Comparison of ENCODE assay signal across 21 cellular contexts in the genomic region with DNA sequence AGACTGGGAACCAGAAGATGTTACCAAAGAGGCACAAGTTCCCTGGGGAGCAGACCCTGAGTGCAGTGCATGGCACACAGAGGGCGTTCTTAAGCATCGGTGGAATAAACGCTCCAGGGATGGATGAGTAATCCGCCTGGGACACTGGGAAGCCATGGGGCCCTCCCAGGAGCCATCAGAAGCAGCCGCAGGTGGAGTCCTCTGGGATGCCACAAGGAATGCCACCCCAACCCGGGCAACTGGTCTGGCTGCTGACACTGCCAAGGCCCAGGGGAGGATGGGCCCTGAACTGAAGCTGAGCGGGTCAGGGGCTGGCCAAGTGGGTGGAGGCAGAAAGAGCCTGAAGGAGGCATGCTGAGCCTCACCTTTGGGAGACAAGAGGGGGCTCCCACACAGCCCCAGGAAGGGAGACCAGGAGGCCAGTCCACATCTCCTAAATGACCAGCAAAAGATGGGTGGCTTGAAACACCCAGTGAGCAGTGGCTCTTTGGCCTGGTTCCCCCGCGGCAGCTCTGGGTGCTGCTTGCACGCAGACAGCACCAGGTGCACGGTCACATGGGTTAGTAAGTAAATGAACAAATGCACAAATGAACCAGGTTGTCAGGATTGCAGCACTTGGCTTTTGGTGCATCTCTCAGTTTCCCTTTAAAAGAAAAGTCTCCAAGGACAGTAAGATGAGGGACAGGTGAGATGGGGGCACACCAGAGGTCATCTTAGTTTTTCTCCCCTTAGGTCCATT.
DNase-seq lines count a peak whose midpoint lies in the region; ATAC-seq and TF ChIP-seq lines count a peak whose summit lies in the region.
"Had no signal": no experiment of that assay in that cellular context is flagged by ENCODE, and none has a peak within 500 bp of the region (broad histone marks: within the 10 kb centered on the region; RNA-seq: fewer than 3 reads in every experiment).

No MANE protein-coding gene starts in this region.

- no peaks in the 10 kb centered on the region for H3K4me1 Mint-ChIP-seq in activated T-helper 1 cell treated with anti-CD3 and anti-CD28 coated beads, Interleukin-12 subunit alpha, Interleukin-12 subunit beta, Interleukin-2, Interleukin-4 antibody, amounts not matched to agents 30 ng/mL and 10 ng/mL and 1 ng/mL, durations not matched to agents 14 hours and 24 hours and 36 hours (ENCODE audit: low read depth)

- no peak for ATAC-seq in HG03354 (IDR thresholded peaks at IDR 0.05; ENCODE audit: poor library complexity, severe bottlenecking, unreplicated experiment)
- ATAC-seq: gastroesophageal sphincter, left lung had no signal

- peaks cover 13% of the 10 kb centered on the region for H3K27me3 Mint-ChIP-seq in activated T-helper 1 cell treated with anti-CD3 and anti-CD28 coated beads, Interleukin-12 subunit alpha, Interleukin-12 subunit beta, Interleukin-2, Interleukin-4 antibody, amounts not matched to agents 30 ng/mL and 10 ng/mL and 1 ng/mL, durations not matched to agents 14 hours and 24 hours and 36 hours (ENCODE audit: insufficient read depth)

- H3K4me3 ChIP-seq in breast epithelium (no peak overlapping the region), suprapubic skin (no peak overlapping the region)
- H3K4me3 ChIP-seq: BLaER1 treated with 17β-estradiol and CSF1 and Interleukin-3, amounts not matched to agents 10 nM and 100 nM; gastroesophageal sphincter; left lung; neural progenitor cell; thyroid gland had no signal

- DNase-seq in NCI-H146 (lab: John Stamatoyannopoulos, UW) = peak; percentile 23
- no peak for DNase-seq in NCI-H146 treated with DMSO at 0.1 percent for 48 hours (lab: John Stamatoyannopoulos, UW; ENCODE audit: unreplicated experiment)
- DNase-seq in NCI-H526 (lab: John Stamatoyannopoulos, UW) = peak; percentile 9 to 54
- DNase-seq in breast epithelium (ENCODE audit: low spot score in 2 of 2) = peak; percentile 93 to 94
- peak in 1 of 2 donors; percentile 83 for DNase-seq in suprapubic skin (ENCODE audit: low spot score in 2 of 2)
- no peak for DNase-seq in OCI-M1 (lab: John Stamatoyannopoulos, UW)
- DNase-seq in activated T-helper 1 cell treated with anti-CD3 and anti-CD28 coated beads, Interleukin-12 subunit alpha, Interleukin-12 subunit beta, Interleukin-2, Interleukin-4 antibody, amounts not matched to agents 30 ng/mL and 10 ng/mL and 1 ng/mL, durations not matched to agents 14 hours and 24 hours and 36 hours (ENCODE audit: low spot score) = no peak
- DNase-seq: 8988T; activated CD4-positive, alpha-beta T cell treated with anti-CD3 and anti-CD28 coated beads for 1 hour; dermis blood vessel endothelial cell; DMS 273 treated with DMSO at 0.1 percent for 48 hours; HFFc6; left lung; NCI-H2081; thyroid gland had no signal

- no peaks in the 10 kb centered on the region for H3K36me3 Mint-ChIP-seq in activated T-helper 1 cell treated with anti-CD3 and anti-CD28 coated beads, Interleukin-12 subunit alpha, Interleukin-12 subunit beta, Interleukin-2, Interleukin-4 antibody, amounts not matched to agents 30 ng/mL and 10 ng/mL and 1 ng/mL, durations not matched to agents 14 hours and 24 hours and 36 hours (ENCODE audit: low read depth)
- H3K36me3 Mint-ChIP-seq: neural progenitor cell had no signal

- H3K36me3 ChIP-seq in breast epithelium (no peaks in the 10 kb centered on the region), suprapubic skin (no peaks in the 10 kb centered on the region)
- H3K36me3 ChIP-seq: BLaER1 treated with 17β-estradiol and CSF1 and Interleukin-3, amounts not matched to agents 10 nM and 100 nM; gastroesophageal sphincter; left lung; neural progenitor cell; thyroid gland had no signal

- H3K9me3 Mint-ChIP-seq in activated T-helper 1 cell treated with anti-CD3 and anti-CD28 coated beads, Interleukin-12 subunit alpha, Interleukin-12 subunit beta, Interleukin-2, Interleukin-4 antibody, amounts not matched to agents 30 ng/mL and 10 ng/mL and 1 ng/mL, durations not matched to agents 14 hours and 24 hours and 36 hours = no peaks in the 10 kb centered on the region
- H3K9me3 Mint-ChIP-seq: activated T-helper 2 cell treated with anti-CD3 and anti-CD28 coated beads, Interferon-gamma antibody, Interleukin-2, Interleukin-4, amounts not matched to agents 10 μg/mL and 5 μg/mL and 100 μg/mL, durations not matched to agents 14 hours and 24 hours and 36 hours; HFFc6; neural progenitor cell had no signal

- TF ChIP-seq EP300 in suprapubic skin (IDR thresholded peaks at IDR 0.05) = no peak

- peak overlapping the region; percentile 55 to 77 for H3K27ac ChIP-seq in breast epithelium
- peak overlapping the region; percentile 66 for H3K27ac ChIP-seq in suprapubic skin
- H3K27ac ChIP-seq: BLaER1 treated with 17β-estradiol and CSF1 and Interleukin-3, amounts not matched to agents 10 nM and 100 nM; epithelial cell of prostate; gastroesophageal sphincter; left lung; neural progenitor cell; thyroid gland had no signal

- no peaks in the 10 kb centered on the region for H3K9me3 ChIP-seq in breast epithelium
- H3K9me3 ChIP-seq in suprapubic skin = no peaks in the 10 kb centered on the region
- H3K9me3 ChIP-seq: BLaER1 treated with 17β-estradiol and CSF1 and Interleukin-3, amounts not matched to agents 10 nM and 100 nM; gastroesophageal sphincter; left lung; thyroid gland had no signal

- intact Hi-C loops in breast epithelium (cut with DNase I; ENCODE audit: low total_unique reads) = no loop called here
- intact Hi-C loops in activated T-helper 1 cell treated with anti-CD3 and anti-CD28 coated beads, Interleukin-12 subunit alpha, Interleukin-12 subunit beta, Interleukin-2, Interleukin-4 antibody, amounts not matched to agents 30 ng/mL and 10 ng/mL and 1 ng/mL, durations not matched to agents 14 hours and 24 hours and 36 hours (cut with micrococcal nuclease) = no loop called here

- no peak overlapping the region for H3K4me3 Mint-ChIP-seq in activated T-helper 1 cell treated with anti-CD3 and anti-CD28 coated beads, Interleukin-12 subunit alpha, Interleukin-12 subunit beta, Interleukin-2, Interleukin-4 antibody, amounts not matched to agents 30 ng/mL and 10 ng/mL and 1 ng/mL, durations not matched to agents 14 hours and 24 hours and 36 hours
- H3K4me3 Mint-ChIP-seq: HFFc6, neural progenitor cell had no signal

- no peak for TF ChIP-seq POLR2A in breast epithelium (IDR thresholded peaks at IDR 0.05)
- no peak for TF ChIP-seq POLR2A in suprapubic skin (IDR thresholded peaks at IDR 0.05)

- no peaks in the 10 kb centered on the region for H3K27me3 ChIP-seq in breast epithelium
- H3K27me3 ChIP-seq in suprapubic skin = no peaks in the 10 kb centered on the region
- H3K27me3 ChIP-seq: BLaER1 treated with 17β-estradiol and CSF1 and Interleukin-3, amounts not matched to agents 10 nM and 100 nM; gastroesophageal sphincter; left lung; thyroid gland had no signal

- H3K4me1 ChIP-seq in breast epithelium (no peaks in the 10 kb centered on the region), suprapubic skin (peaks cover 35% of the 10 kb centered on the region)

- H3K27ac Mint-ChIP-seq in activated T-helper 1 cell treated with anti-CD3 and anti-CD28 coated beads, Interleukin-12 subunit alpha, Interleukin-12 subunit beta, Interleukin-2, Interleukin-4 antibody, amounts not matched to agents 30 ng/mL and 10 ng/mL and 1 ng/mL, durations not matched to agents 14 hours and 24 hours and 36 hours = no peak overlapping the region
- H3K27ac Mint-ChIP-seq: activated T-helper 2 cell treated with anti-CD3 and anti-CD28 coated beads, Interferon-gamma antibody, Interleukin-2, Interleukin-4, amounts not matched to agents 10 μg/mL and 5 μg/mL and 100 μg/mL, durations not matched to agents 14 hours and 24 hours and 36 hours; HFFc6; neural progenitor cell had no signal

- 54% methylated on average over 10 of the region's 11 CpGs for WGBS in suprapubic skin

- TF ChIP-seq CTCF in breast epithelium (IDR thresholded peaks at IDR 0.05) (peak in 2 of 3 donors; percentile 13 to 35), suprapubic skin (IDR thresholded peaks at IDR 0.05) (peak in 1 of 2 donors; percentile 20)

Comparison
In these comparisons a context has a peak if more than half of its experiments do, and no peak if none do; other contexts are left out.
1. DNase-seq: peak in NCI-H146 (single experiment), NCI-H526 (2 of 2) and breast epithelium (2 of 2); none in NCI-H146 treated with DMSO at 0.1 percent for 48 hours (single experiment), OCI-M1 (single experiment) and activated T-helper 1 cell treated with anti-CD3 and anti-CD28 coated beads, Interleukin-12 subunit alpha, Interleukin-12 subunit beta, Interleukin-2, Interleukin-4 antibody, amounts not matched to agents 30 ng/mL and 10 ng/mL and 1 ng/mL, durations not matched to agents 14 hours and 24 hours and 36 hours (single experiment).